8 cellular contexts compared by ENCODE assay signal in genomic region chr19:13093407-13094284, GRCh38. TPM values are rescaled to one million over a fixed set of nuclear protein-coding genes. Genes with fewer than 3 reads are reported as not detected.
A peak's percentile ranks its signal among the peaks of the same experiment; 100 is the strongest.
DNase-seq lines count a peak whose midpoint lies in the region; ATAC-seq and TF ChIP-seq lines count a peak whose summit lies in the region.

No MANE protein-coding gene starts in this region.

- H2AK5ac ChIP-seq in mesendoderm (ENCODE audit: low read length) = peak overlapping the region; percentile 56

- no peak overlapping the region for H3K18ac ChIP-seq in mesendoderm (ENCODE audit: low read length)

- H3K9me3 Mint-ChIP-seq in activated CD8-positive, alpha-beta T cell treated with anti-CD3 and anti-CD28 coated beads for 36 hours = no peaks in the 10 kb centered on the region

- WGBS in mesendoderm (ENCODE audit: extremely low coverage, insufficient coverage, low lambda C conversion rate) = no CpG with 5 or more reads among the region's 12 CpGs

- peaks cover 5% of the 10 kb centered on the region for H3K27me3 ChIP-seq in mesendoderm (ENCODE audit: insufficient read depth, low read length, poor library complexity)

- H3K4me1 Mint-ChIP-seq in activated CD8-positive, alpha-beta T cell treated with anti-CD3 and anti-CD28 coated beads for 36 hours (ENCODE audit: low read depth) = peaks cover 25% of the 10 kb centered on the region

- no peak overlapping the region for H2BK120ac ChIP-seq in mesendoderm (ENCODE audit: low read depth, low read length)

- CTCF ChIA-PET in activated CD8-positive, alpha-beta T cell treated with anti-CD3 and anti-CD28 coated beads for 36 hours (lab: Charles Lee) = interaction anchor here (0.6 to 7.4 kb wide), 32 partner anchors 9 to 230 kb away, joined by 3 to 116 read pairs (median 4); partner anchors contain the start of gene NACC1

- H3K4me2 ChIP-seq in mesendoderm (ENCODE audit: low read length) = no peak overlapping the region

- H3K4me3 Mint-ChIP-seq in activated CD8-positive, alpha-beta T cell treated with anti-CD3 and anti-CD28 coated beads for 36 hours = no peak overlapping the region

- H4K8ac ChIP-seq in mesendoderm (ENCODE audit: low read depth, low read length) = no peak overlapping the region

- no peak overlapping the region for H3K9ac ChIP-seq in mesendoderm (ENCODE audit: low read length)

- no peak overlapping the region for H3K27ac Mint-ChIP-seq in activated CD8-positive, alpha-beta T cell treated with anti-CD3 and anti-CD28 coated beads for 36 hours

- peak; percentile 54 for ATAC-seq in HG03342 (IDR thresholded peaks at IDR 0.05; ENCODE audit: unreplicated experiment)
- ATAC-seq in activated CD8-positive, alpha-beta T cell treated with anti-CD3 and anti-CD28 coated beads for 36 hours = peak; percentile 84
- no peak for ATAC-seq in HG02763 (IDR thresholded peaks at IDR 0.05; ENCODE audit: unreplicated experiment)

- no peaks in the 10 kb centered on the region for H3K36me3 ChIP-seq in mesendoderm (ENCODE audit: control insufficient read depth, insufficient read depth, low read length)

- H3K56ac ChIP-seq in mesendoderm (ENCODE audit: low read length) = peak overlapping the region; percentile 57

- no peak overlapping the region for H3K27ac ChIP-seq in mesendoderm (ENCODE audit: low read depth, low read length)

- no peak overlapping the region for H4K5ac ChIP-seq in mesendoderm (ENCODE audit: low read length)

- H2BK15ac ChIP-seq in mesendoderm (replicated peaks; ENCODE audit: low read depth) = no peak overlapping the region

- peak; percentile 93 for TF ChIP-seq CTCF in activated CD8-positive, alpha-beta T cell treated with anti-CD3 and anti-CD28 coated beads for 36 hours (IDR thresholded peaks at IDR 0.05)

- intact Hi-C loops in activated CD8-positive, alpha-beta T cell treated with anti-CD3 and anti-CD28 coated beads for 36 hours (cut with micrococcal nuclease) = loop anchor here (2.0 kb wide), 1 partner anchor 111 kb away; no protein-coding TSS in a partner anchor

- DNase-seq in COLO668 (lab: John Stamatoyannopoulos, UW; ENCODE audit: unreplicated experiment) (peak; percentile 76), NCI-H82 (lab: John Stamatoyannopoulos, UW) (peak; percentile 97), mesendoderm (peak; percentile 95)
- peak; percentile 91 for DNase-seq in activated CD8-positive, alpha-beta T cell treated with anti-CD3 and anti-CD28 coated beads for 36 hours
- peak; percentile 76 for DNase-seq in effector CD8-positive, alpha-beta T cell (lab: John Stamatoyannopoulos, UW)
- DNase-seq in stimulated activated CD8-positive, alpha-beta memory T cell treated with anti-CD3 and anti-CD28 coated beads, Interleukin-12 subunit alpha, Interleukin-12 subunit beta, amount 100 ng/mL, for 24 hours (ENCODE audit: extremely low read depth) = peak; percentile 53

- no peak overlapping the region for H3K4ac ChIP-seq in mesendoderm (ENCODE audit: low read depth, low read length)

- H2BK5ac ChIP-seq in mesendoderm (ENCODE audit: low read length) = no peak overlapping the region

- H3K27me3 Mint-ChIP-seq in activated CD8-positive, alpha-beta T cell treated with anti-CD3 and anti-CD28 coated beads for 36 hours = peaks cover 27% of the 10 kb centered on the region

- POLR2A ChIA-PET in activated CD8-positive, alpha-beta T cell treated with anti-CD3 and anti-CD28 coated beads for 36 hours (lab: Charles Lee) = interaction anchor here (0.9 to 1.3 kb wide), 2 partner anchors 116 to 128 kb away, joined by 4 to 5 read pairs; no protein-coding TSS in a partner anchor

- H3K79me2 ChIP-seq in mesendoderm (ENCODE audit: control insufficient read depth, insufficient read depth, low read length) = no peaks in the 10 kb centered on the region

- H3K79me1 ChIP-seq in mesendoderm (ENCODE audit: low read length) = no peaks in the 10 kb centered on the region

- peaks cover 10% of the 10 kb centered on the region for H3K4me1 ChIP-seq in mesendoderm (ENCODE audit: control insufficient read depth, low read depth, low read length)

- H3K36me3 Mint-ChIP-seq in activated CD8-positive, alpha-beta T cell treated with anti-CD3 and anti-CD28 coated beads for 36 hours (ENCODE audit: low read depth) = no peaks in the 10 kb centered on the region

- H3K4me3 ChIP-seq in mesendoderm (ENCODE audit: low read length) = no peak overlapping the region

- no peak overlapping the region for H3K23ac ChIP-seq in mesendoderm (ENCODE audit: low read length)

RNA-seq across cellular contexts. Expression of gene LYL1, which starts 9.0 kb away (rescaled TPM):
- 1 to 10 TPM; 3.9 to 4.8 TPM for total RNA-seq in activated CD8-positive, alpha-beta T cell treated with anti-CD3 and anti-CD28 coated beads for 36 hours
- 0.48 TPM for polyA plus RNA-seq in mesendoderm (2013, experiment 1 of 2)
- 0.62 TPM for polyA plus RNA-seq in mesendoderm (2013, experiment 2 of 2)

RNA-seq across cellular contexts. Expression of gene TRMT1, which starts 22.9 kb away (rescaled TPM):
- 10 to 100 TPM; 85.0 to 95.7 TPM for total RNA-seq in activated CD8-positive, alpha-beta T cell treated with anti-CD3 and anti-CD28 coated beads for 36 hours
- polyA plus RNA-seq in mesendoderm (2013, experiment 1 of 2) = 67.9 TPM
- 70.6 TPM for polyA plus RNA-seq in mesendoderm (2013, experiment 2 of 2)

RNA-seq across cellular contexts. Expression of gene NACC1, which starts 24.4 kb away (rescaled TPM):
- 10 to 100 TPM; 73.8 to 87.5 TPM for total RNA-seq in activated CD8-positive, alpha-beta T cell treated with anti-CD3 and anti-CD28 coated beads for 36 hours
- polyA plus RNA-seq in mesendoderm (2013, experiment 1 of 2) = 210 TPM
- polyA plus RNA-seq in mesendoderm (2013, experiment 2 of 2) = 205 TPM

RNA-seq across cellular contexts. Expression of gene STX10, which starts 56.5 kb away (rescaled TPM):
- 10 to 100 TPM; 66.8 to 72.4 TPM for total RNA-seq in activated CD8-positive, alpha-beta T cell treated with anti-CD3 and anti-CD28 coated beads for 36 hours
- polyA plus RNA-seq in mesendoderm (2013, experiment 1 of 2) = 30.2 TPM
- polyA plus RNA-seq in mesendoderm (2013, experiment 2 of 2) = 29.9 TPM

RNA-seq across cellular contexts. Expression of gene IER2, which starts 56.6 kb away (rescaled TPM):
- total RNA-seq in activated CD8-positive, alpha-beta T cell treated with anti-CD3 and anti-CD28 coated beads for 36 hours = 100 to 1,000 TPM; 120 to 122 TPM
- polyA plus RNA-seq in mesendoderm (2013, experiment 1 of 2) = 75.2 TPM
- polyA plus RNA-seq in mesendoderm (2013, experiment 2 of 2) = 77.2 TPM
